1 cellular context compared by ENCODE assay signal in the genomic region with DNA sequence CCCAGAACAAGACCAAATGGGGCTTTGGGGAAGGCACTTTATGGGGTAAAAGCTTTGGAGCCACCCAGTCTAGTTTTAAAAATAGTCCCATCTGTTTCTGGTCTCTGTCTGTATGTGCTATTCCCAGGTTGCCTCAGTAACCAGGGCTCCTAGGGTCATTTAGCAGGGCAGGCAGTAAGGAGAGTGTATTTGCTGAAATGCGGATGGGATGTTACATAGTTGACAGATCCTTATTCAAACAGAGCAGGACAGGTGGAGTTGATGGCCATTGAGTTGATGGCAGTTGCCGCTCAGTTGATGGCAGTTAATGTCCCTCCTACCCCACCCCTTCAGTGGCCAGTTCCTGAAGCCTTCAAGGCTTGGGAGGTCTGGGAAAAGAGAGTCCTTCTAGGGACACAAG.
TF ChIP-seq lines count a peak whose summit lies in the region.

No MANE protein-coding gene starts in this region.

TF ChIP-seq in HepG2, 621 proteins besides CTCF, POLR2A, EP300 and RAD21 (continued from another document and continues in another):
- TF ChIP-seq, protein P1, sequence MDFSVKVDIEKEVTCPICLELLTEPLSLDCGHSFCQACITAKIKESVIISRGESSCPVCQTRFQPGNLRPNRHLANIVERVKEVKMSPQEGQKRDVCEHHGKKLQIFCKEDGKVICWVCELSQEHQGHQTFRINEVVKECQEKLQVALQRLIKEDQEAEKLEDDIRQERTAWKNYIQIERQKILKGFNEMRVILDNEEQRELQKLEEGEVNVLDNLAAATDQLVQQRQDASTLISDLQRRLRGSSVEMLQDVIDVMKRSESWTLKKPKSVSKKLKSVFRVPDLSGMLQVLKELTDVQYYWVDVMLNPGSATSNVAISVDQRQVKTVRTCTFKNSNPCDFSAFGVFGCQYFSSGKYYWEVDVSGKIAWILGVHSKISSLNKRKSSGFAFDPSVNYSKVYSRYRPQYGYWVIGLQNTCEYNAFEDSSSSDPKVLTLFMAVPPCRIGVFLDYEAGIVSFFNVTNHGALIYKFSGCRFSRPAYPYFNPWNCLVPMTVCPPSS (IDR thresholded peaks at IDR 0.05) = no peak
- TF ChIP-seq ZNF335 (CRISPR knock-in tag; IDR thresholded peaks at IDR 0.05) (no peak), NFE2 (CRISPR knock-in tag; IDR thresholded peaks at IDR 0.05) (no peak), CHD2 (IDR thresholded peaks at IDR 0.05; ENCODE audit: low read depth, low read length) (no peak), FOXK2 (IDR thresholded peaks at IDR 0.05) (no peak), THAP11 (CRISPR knock-in tag; IDR thresholded peaks at IDR 0.05) (no peak), ZNF501 (CRISPR knock-in tag; IDR thresholded peaks at IDR 0.05) (no peak), YY1 (IDR thresholded peaks at IDR 0.05; ENCODE audit: insufficient read depth, insufficient replicate concordance, low read depth, low read length) (no peak), KLF11 (CRISPR knock-in tag; IDR thresholded peaks at IDR 0.05) (no peak), ARID2 (CRISPR knock-in tag; IDR thresholded peaks at IDR 0.05; ENCODE audit: borderline replicate concordance) (no peak), ARHGAP35 (CRISPR knock-in tag; IDR thresholded peaks at IDR 0.05; ENCODE audit: borderline replicate concordance) (no peak), ZMYM2 (CRISPR knock-in tag; IDR thresholded peaks at IDR 0.05) (no peak), ZNF33B (CRISPR knock-in tag; IDR thresholded peaks at IDR 0.05) (no peak), RNF2 (conservative IDR thresholded peaks at IDR 0.05; ENCODE audit: low read depth) (no peak), ZFX (CRISPR knock-in tag; IDR thresholded peaks at IDR 0.05; ENCODE audit: low read depth) (no peak), KLF9 (CRISPR knock-in tag; IDR thresholded peaks at IDR 0.05; ENCODE audit: low read depth) (no peak), ZNF563 (CRISPR knock-in tag; IDR thresholded peaks at IDR 0.05) (no peak), CBFB (CRISPR knock-in tag; IDR thresholded peaks at IDR 0.05) (no peak), IKZF4 (CRISPR knock-in tag; IDR thresholded peaks at IDR 0.05; ENCODE audit: borderline replicate concordance, low read depth, not compliant biosample characterization) (no peak), EED (CRISPR knock-in tag; IDR thresholded peaks at IDR 0.05) (no peak), TARDBP (CRISPR knock-in tag; IDR thresholded peaks at IDR 0.05) (no peak), SNRNP70 (IDR thresholded peaks at IDR 0.05; ENCODE audit: low read depth, low read length) (no peak), ZNF709 (CRISPR knock-in tag; IDR thresholded peaks at IDR 0.05) (no peak), ELF1 (CRISPR knock-in tag; IDR thresholded peaks at IDR 0.05) (no peak), SIX4 (CRISPR knock-in tag; IDR thresholded peaks at IDR 0.05) (no peak), MED1 (CRISPR knock-in tag; IDR thresholded peaks at IDR 0.05) (0 out of 2 replicates have a peak, but pooled peaks have one; percentile 22), SRY (CRISPR knock-in tag; IDR thresholded peaks at IDR 0.05) (no peak), MEIS2 (CRISPR knock-in tag; IDR thresholded peaks at IDR 0.05) (no peak)
- TF ChIP-seq, protein P2, sequence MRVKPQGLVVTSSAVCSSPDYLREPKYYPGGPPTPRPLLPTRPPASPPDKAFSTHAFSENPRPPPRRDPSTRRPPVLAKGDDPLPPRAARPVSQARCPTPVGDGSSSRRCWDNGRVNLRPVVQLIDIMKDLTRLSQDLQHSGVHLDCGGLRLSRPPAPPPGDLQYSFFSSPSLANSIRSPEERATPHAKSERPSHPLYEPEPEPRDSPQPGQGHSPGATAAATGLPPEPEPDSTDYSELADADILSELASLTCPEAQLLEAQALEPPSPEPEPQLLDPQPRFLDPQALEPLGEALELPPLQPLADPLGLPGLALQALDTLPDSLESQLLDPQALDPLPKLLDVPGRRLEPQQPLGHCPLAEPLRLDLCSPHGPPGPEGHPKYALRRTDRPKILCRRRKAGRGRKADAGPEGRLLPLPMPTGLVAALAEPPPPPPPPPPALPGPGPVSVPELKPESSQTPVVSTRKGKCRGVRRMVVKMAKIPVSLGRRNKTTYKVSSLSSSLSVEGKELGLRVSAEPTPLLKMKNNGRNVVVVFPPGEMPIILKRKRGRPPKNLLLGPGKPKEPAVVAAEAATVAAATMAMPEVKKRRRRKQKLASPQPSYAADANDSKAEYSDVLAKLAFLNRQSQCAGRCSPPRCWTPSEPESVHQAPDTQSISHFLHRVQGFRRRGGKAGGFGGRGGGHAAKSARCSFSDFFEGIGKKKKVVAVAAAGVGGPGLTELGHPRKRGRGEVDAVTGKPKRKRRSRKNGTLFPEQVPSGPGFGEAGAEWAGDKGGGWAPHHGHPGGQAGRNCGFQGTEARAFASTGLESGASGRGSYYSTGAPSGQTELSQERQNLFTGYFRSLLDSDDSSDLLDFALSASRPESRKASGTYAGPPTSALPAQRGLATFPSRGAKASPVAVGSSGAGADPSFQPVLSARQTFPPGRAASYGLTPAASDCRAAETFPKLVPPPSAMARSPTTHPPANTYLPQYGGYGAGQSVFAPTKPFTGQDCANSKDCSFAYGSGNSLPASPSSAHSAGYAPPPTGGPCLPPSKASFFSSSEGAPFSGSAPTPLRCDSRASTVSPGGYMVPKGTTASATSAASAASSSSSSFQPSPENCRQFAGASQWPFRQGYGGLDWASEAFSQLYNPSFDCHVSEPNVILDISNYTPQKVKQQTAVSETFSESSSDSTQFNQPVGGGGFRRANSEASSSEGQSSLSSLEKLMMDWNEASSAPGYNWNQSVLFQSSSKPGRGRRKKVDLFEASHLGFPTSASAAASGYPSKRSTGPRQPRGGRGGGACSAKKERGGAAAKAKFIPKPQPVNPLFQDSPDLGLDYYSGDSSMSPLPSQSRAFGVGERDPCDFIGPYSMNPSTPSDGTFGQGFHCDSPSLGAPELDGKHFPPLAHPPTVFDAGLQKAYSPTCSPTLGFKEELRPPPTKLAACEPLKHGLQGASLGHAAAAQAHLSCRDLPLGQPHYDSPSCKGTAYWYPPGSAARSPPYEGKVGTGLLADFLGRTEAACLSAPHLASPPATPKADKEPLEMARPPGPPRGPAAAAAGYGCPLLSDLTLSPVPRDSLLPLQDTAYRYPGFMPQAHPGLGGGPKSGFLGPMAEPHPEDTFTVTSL (CRISPR knock-in tag; IDR thresholded peaks at IDR 0.05; ENCODE audit: borderline replicate concordance) = no peak
- TF ChIP-seq, protein P3, sequence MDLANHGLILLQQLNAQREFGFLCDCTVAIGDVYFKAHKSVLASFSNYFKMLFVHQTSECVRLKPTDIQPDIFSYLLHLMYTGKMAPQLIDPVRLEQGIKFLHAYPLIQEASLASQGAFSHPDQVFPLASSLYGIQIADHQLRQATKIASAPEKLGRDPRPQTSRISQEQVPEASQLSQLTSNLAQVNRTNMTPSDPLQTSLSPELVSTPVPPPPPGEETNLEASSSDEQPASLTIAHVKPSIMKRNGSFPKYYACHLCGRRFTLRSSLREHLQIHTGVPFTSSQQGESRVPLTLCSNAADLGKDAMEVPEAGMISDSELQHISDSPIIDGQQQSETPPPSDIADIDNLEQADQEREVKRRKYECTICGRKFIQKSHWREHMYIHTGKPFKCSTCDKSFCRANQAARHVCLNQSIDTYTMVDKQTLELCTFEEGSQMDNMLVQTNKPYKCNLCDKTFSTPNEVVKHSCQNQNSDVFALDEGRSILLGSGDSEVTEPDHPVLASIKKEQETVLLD (CRISPR knock-in tag; IDR thresholded peaks at IDR 0.05; ENCODE audit: low read depth) = no peak
- TF ChIP-seq, protein P4, sequence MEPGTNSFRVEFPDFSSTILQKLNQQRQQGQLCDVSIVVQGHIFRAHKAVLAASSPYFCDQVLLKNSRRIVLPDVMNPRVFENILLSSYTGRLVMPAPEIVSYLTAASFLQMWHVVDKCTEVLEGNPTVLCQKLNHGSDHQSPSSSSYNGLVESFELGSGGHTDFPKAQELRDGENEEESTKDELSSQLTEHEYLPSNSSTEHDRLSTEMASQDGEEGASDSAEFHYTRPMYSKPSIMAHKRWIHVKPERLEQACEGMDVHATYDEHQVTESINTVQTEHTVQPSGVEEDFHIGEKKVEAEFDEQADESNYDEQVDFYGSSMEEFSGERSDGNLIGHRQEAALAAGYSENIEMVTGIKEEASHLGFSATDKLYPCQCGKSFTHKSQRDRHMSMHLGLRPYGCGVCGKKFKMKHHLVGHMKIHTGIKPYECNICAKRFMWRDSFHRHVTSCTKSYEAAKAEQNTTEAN (CRISPR knock-in tag; conservative IDR thresholded peaks at IDR 0.05) = no peak
- TF ChIP-seq, protein P5, sequence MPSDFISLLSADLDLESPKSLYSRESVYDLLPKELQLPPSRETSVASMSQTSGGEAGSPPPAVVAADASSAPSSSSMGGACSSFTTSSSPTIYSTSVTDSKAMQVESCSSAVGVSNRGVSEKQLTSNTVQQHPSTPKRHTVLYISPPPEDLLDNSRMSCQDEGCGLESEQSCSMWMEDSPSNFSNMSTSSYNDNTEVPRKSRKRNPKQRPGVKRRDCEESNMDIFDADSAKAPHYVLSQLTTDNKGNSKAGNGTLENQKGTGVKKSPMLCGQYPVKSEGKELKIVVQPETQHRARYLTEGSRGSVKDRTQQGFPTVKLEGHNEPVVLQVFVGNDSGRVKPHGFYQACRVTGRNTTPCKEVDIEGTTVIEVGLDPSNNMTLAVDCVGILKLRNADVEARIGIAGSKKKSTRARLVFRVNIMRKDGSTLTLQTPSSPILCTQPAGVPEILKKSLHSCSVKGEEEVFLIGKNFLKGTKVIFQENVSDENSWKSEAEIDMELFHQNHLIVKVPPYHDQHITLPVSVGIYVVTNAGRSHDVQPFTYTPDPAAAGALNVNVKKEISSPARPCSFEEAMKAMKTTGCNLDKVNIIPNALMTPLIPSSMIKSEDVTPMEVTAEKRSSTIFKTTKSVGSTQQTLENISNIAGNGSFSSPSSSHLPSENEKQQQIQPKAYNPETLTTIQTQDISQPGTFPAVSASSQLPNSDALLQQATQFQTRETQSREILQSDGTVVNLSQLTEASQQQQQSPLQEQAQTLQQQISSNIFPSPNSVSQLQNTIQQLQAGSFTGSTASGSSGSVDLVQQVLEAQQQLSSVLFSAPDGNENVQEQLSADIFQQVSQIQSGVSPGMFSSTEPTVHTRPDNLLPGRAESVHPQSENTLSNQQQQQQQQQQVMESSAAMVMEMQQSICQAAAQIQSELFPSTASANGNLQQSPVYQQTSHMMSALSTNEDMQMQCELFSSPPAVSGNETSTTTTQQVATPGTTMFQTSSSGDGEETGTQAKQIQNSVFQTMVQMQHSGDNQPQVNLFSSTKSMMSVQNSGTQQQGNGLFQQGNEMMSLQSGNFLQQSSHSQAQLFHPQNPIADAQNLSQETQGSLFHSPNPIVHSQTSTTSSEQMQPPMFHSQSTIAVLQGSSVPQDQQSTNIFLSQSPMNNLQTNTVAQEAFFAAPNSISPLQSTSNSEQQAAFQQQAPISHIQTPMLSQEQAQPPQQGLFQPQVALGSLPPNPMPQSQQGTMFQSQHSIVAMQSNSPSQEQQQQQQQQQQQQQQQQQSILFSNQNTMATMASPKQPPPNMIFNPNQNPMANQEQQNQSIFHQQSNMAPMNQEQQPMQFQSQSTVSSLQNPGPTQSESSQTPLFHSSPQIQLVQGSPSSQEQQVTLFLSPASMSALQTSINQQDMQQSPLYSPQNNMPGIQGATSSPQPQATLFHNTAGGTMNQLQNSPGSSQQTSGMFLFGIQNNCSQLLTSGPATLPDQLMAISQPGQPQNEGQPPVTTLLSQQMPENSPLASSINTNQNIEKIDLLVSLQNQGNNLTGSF (CRISPR knock-in tag; IDR thresholded peaks at IDR 0.05) = no peak
- TF ChIP-seq, protein P6, sequence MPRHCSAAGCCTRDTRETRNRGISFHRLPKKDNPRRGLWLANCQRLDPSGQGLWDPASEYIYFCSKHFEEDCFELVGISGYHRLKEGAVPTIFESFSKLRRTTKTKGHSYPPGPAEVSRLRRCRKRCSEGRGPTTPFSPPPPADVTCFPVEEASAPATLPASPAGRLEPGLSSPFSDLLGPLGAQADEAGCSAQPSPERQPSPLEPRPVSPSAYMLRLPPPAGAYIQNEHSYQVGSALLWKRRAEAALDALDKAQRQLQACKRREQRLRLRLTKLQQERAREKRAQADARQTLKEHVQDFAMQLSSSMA (CRISPR knock-in tag; IDR thresholded peaks at IDR 0.05) = no peak
- TF ChIP-seq, protein P7, sequence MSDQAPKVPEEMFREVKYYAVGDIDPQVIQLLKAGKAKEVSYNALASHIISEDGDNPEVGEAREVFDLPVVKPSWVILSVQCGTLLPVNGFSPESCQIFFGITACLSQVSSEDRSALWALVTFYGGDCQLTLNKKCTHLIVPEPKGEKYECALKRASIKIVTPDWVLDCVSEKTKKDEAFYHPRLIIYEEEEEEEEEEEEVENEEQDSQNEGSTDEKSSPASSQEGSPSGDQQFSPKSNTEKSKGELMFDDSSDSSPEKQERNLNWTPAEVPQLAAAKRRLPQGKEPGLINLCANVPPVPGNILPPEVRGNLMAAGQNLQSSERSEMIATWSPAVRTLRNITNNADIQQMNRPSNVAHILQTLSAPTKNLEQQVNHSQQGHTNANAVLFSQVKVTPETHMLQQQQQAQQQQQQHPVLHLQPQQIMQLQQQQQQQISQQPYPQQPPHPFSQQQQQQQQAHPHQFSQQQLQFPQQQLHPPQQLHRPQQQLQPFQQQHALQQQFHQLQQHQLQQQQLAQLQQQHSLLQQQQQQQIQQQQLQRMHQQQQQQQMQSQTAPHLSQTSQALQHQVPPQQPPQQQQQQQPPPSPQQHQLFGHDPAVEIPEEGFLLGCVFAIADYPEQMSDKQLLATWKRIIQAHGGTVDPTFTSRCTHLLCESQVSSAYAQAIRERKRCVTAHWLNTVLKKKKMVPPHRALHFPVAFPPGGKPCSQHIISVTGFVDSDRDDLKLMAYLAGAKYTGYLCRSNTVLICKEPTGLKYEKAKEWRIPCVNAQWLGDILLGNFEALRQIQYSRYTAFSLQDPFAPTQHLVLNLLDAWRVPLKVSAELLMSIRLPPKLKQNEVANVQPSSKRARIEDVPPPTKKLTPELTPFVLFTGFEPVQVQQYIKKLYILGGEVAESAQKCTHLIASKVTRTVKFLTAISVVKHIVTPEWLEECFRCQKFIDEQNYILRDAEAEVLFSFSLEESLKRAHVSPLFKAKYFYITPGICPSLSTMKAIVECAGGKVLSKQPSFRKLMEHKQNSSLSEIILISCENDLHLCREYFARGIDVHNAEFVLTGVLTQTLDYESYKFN (CRISPR knock-in tag; conservative IDR thresholded peaks at IDR 0.05) = no peak
- TF ChIP-seq, protein P8, sequence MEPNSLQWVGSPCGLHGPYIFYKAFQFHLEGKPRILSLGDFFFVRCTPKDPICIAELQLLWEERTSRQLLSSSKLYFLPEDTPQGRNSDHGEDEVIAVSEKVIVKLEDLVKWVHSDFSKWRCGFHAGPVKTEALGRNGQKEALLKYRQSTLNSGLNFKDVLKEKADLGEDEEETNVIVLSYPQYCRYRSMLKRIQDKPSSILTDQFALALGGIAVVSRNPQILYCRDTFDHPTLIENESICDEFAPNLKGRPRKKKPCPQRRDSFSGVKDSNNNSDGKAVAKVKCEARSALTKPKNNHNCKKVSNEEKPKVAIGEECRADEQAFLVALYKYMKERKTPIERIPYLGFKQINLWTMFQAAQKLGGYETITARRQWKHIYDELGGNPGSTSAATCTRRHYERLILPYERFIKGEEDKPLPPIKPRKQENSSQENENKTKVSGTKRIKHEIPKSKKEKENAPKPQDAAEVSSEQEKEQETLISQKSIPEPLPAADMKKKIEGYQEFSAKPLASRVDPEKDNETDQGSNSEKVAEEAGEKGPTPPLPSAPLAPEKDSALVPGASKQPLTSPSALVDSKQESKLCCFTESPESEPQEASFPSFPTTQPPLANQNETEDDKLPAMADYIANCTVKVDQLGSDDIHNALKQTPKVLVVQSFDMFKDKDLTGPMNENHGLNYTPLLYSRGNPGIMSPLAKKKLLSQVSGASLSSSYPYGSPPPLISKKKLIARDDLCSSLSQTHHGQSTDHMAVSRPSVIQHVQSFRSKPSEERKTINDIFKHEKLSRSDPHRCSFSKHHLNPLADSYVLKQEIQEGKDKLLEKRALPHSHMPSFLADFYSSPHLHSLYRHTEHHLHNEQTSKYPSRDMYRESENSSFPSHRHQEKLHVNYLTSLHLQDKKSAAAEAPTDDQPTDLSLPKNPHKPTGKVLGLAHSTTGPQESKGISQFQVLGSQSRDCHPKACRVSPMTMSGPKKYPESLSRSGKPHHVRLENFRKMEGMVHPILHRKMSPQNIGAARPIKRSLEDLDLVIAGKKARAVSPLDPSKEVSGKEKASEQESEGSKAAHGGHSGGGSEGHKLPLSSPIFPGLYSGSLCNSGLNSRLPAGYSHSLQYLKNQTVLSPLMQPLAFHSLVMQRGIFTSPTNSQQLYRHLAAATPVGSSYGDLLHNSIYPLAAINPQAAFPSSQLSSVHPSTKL (CRISPR knock-in tag; IDR thresholded peaks at IDR 0.05) = no peak
